23 cellular contexts compared by ENCODE assay signal in genomic region chr5:95907067-95907705, GRCh38. TPM values are rescaled to one million over a fixed set of nuclear protein-coding genes. Genes with fewer than 3 reads are reported as not detected.
DNase-seq lines count a peak whose midpoint lies in the region; ATAC-seq, FAIRE-seq and TF ChIP-seq lines count a peak whose summit lies in the region.
"Had no signal": no experiment of that assay in that cellular context is flagged by ENCODE, and none has a peak within 500 bp of the region (broad histone marks: within the 10 kb centered on the region; RNA-seq: fewer than 3 reads in every experiment).

No MANE protein-coding gene starts in this region.

- CTCF ChIA-PET in PC-3 (lab: Charles Lee), result no interaction called here

- H4K20me1 ChIP-seq in GM23248 (ENCODE audit: insufficient read depth) (peaks cover 37% of the 10 kb centered on the region), PC-3 (ENCODE audit: low read length) (no peaks in the 10 kb centered on the region)

- FAIRE-seq in GM18507 (lab: Jason Lieb, UNC), result peak; percentile 36
- no peak for FAIRE-seq in pancreas (lab: Jason Lieb, UNC)
- FAIRE-seq: frontal cortex had no signal

- BruUV-seq in PC-3 (replicated peaks; lab: Mats Ljungman, UMichigan), result no TSS peak

- H3K9me2 ChIP-seq in GM23248 (ENCODE audit: insufficient read depth), result no peaks in the 10 kb centered on the region
- H3K9me2 ChIP-seq in PC-3 (replicated peaks; ENCODE audit: low read length), result no peaks in the 10 kb centered on the region
- H3K9me2 ChIP-seq: SK-N-SH had no signal

- H3F3A ChIP-seq in GM23248 (ENCODE audit: insufficient read depth) (peaks cover 94% of the 10 kb centered on the region), PC-3 (ENCODE audit: low read length, unreplicated experiment) (no peaks in the 10 kb centered on the region)

- H3K9me3 ChIP-seq in GM23248 (ENCODE audit: low read depth) (no peaks in the 10 kb centered on the region), adipocyte (ENCODE audit: control insufficient read depth, low read length) (no peaks in the 10 kb centered on the region), pancreas (no peaks in the 10 kb centered on the region), PC-3 (ENCODE audit: low read length) (no peaks in the 10 kb centered on the region)
- H3K9me3 ChIP-seq: SK-N-SH, transverse colon had no signal

- H3K27ac ChIP-seq in GM23248 (peak overlapping the region; percentile 38; the same call in 1 of the 2 replicates), pancreas (no peak overlapping the region), PC-3 (ENCODE audit: low read length) (no peak overlapping the region)
- H3K27ac ChIP-seq: transverse colon, VCaP had no signal

- H3K36me3 ChIP-seq in GM23248 (ENCODE audit: low read depth), result peaks cover 87% of the 10 kb centered on the region
- peaks cover 93% of the 10 kb centered on the region for H3K36me3 ChIP-seq in adipocyte (ENCODE audit: control insufficient read depth, insufficient read depth, low read length, severe bottlenecking)
- H3K36me3 ChIP-seq in pancreas, result no peaks in the 10 kb centered on the region
- H3K36me3 ChIP-seq in PC-3 (ENCODE audit: low read depth, low read length), result peaks cover 57% of the 10 kb centered on the region
- H3K36me3 ChIP-seq: transverse colon had no signal

- H3K4me3 ChIP-seq in GM23248 (no peak overlapping the region), adipocyte (ENCODE audit: low read length) (no peak overlapping the region), pancreas (no peak overlapping the region), PC-3 (ENCODE audit: low read length) (no peak overlapping the region)
- H3K4me3 ChIP-seq: transverse colon had no signal

- no peak overlapping the region for H3K9ac ChIP-seq in GM23248
- peak overlapping the region; percentile 0 for H3K9ac ChIP-seq in adipocyte (ENCODE audit: low read length)
- no peak overlapping the region for H3K9ac ChIP-seq in PC-3 (ENCODE audit: low read length)
- H3K9ac ChIP-seq: SK-N-SH had no signal

- peaks cover 100% of the 10 kb centered on the region for H3K79me2 ChIP-seq in GM23248 (ENCODE audit: insufficient read depth)
- H3K79me2 ChIP-seq in PC-3 (ENCODE audit: low read length), result peaks cover 66% of the 10 kb centered on the region

- intact Hi-C loops in pancreas (cut with DNase I) (no loop called here), PC-3 (cut with micrococcal nuclease) (no loop called here)

- H3K4me2 ChIP-seq in GM23248 (ENCODE audit: unreplicated experiment) (no peak overlapping the region), PC-3 (ENCODE audit: low read length) (no peak overlapping the region)
- H3K4me2 ChIP-seq: SK-N-SH had no signal

- 83 to 85% methylated on average over 5 of the region's 5 CpGs for WGBS in GM23248 (ENCODE audit: low coverage in 1 of 2, low lambda C conversion rate in 2 of 2, missing lambda C conversion rate in 2 of 2), 2 experiments
- 43 to 49% methylated on average over 5 of the region's 5 CpGs for WGBS in pancreas, 2 donors

- peak in 3 of 4 donors; percentile 33 to 60 (median 54) for ATAC-seq in pancreas
- no peak for ATAC-seq in PC-3
- ATAC-seq in GM21526 (IDR thresholded peaks at IDR 0.05; ENCODE audit: low FRiP score, unreplicated experiment), result no peak
- ATAC-seq: naive thymus-derived CD8-positive, alpha-beta T cell; Panc1 had no signal

- POLR2A ChIA-PET in PC-3 (lab: Charles Lee; ENCODE audit: unreplicated experiment), result no interaction called here

- H2AFZ ChIP-seq in GM23248 (no peak overlapping the region), PC-3 (ENCODE audit: low read length) (no peak overlapping the region)

- DNase-seq in GM18507 (ENCODE audit: extremely low spot score, insufficient read length, low read depth), result no peak
- DNase-seq in GM23248, result no peak
- DNase-seq in adipocyte (ENCODE audit: low read depth), result no peak
- DNase-seq in pancreas, result no peak
- no peak for DNase-seq in PC-3
- no peak for DNase-seq in NCI-H526 treated with DMSO at 0.1 percent for 48 hours (lab: John Stamatoyannopoulos, UW)
- DNase-seq: activated naive CD4-positive, alpha-beta T cell; activated T-cell treated with anti-CD3 and anti-CD28 coated beads for 4 hours; central memory CD4-positive, alpha-beta T cell; DMS53; KG1; MV-4-11; naive thymus-derived CD8-positive, alpha-beta T cell; NCI-H1694; NCI-H2227 treated with DMSO at 0.1 percent for 48 hours; SK-N-SH; stimulated activated CD4-positive, alpha-beta T cell treated with anti-CD3 and anti-CD28 coated beads, Interleukin-1b, Interleukin-23, amount 100 ng/mL, for 48 hours; stimulated activated naive CD4-positive, alpha-beta T cell; transverse colon had no signal

- in situ Hi-C loops in GM23248 (cut with MboI), result no loop called here

- no peaks in the 10 kb centered on the region for H3K27me3 ChIP-seq in GM23248 (replicated peaks; ENCODE audit: insufficient read depth)
- no peaks in the 10 kb centered on the region for H3K27me3 ChIP-seq in adipocyte (replicated peaks; ENCODE audit: control insufficient read depth, insufficient read depth, low read length)
- no peaks in the 10 kb centered on the region for H3K27me3 ChIP-seq in pancreas
- H3K27me3 ChIP-seq in PC-3 (ENCODE audit: low read length), result no peaks in the 10 kb centered on the region
- H3K27me3 ChIP-seq: transverse colon had no signal

- TF ChIP-seq CTCF in pancreas (IDR thresholded peaks at IDR 0.05), result no peak
- TF ChIP-seq CTCF in PC-3 (conservative IDR thresholded peaks at IDR 0.05; ENCODE audit: low read depth, low read length), result no peak

- peaks cover 87% of the 10 kb centered on the region for H3K4me1 ChIP-seq in GM23248 (ENCODE audit: insufficient read depth)
- H3K4me1 ChIP-seq in adipocyte (ENCODE audit: control insufficient read depth, insufficient read depth, low read length), result peaks cover 44% of the 10 kb centered on the region
- peaks cover 24 to 29% (median 25%) of the 10 kb centered on the region in 3 donors for H3K4me1 ChIP-seq in pancreas
- H3K4me1 ChIP-seq in PC-3 (ENCODE audit: insufficient read depth, low read length), result peaks cover 15% of the 10 kb centered on the region

RNA-seq across cellular contexts. Expression of gene ELL2, which starts 54.5 kb away (rescaled TPM):
- total RNA-seq in GM23248 (2014; rRNA removed; shearing (Covaris generic)), result 228 and 243 TPM in 2 replicates
- 147 and 159 TPM in 2 replicates for polyA plus RNA-seq in GM23248 (2016; fragmentation: Nextera tagmentation; extraction: Ambion mirVana)
- 10 to 100 TPM; 72.7 to 92.8 (median 82.4) TPM for total RNA-seq in pancreas
- 10 to 100 TPM; 21.0 to 30.8 TPM for polyA plus RNA-seq in pancreas
- 72.2 and 82.4 TPM in 2 replicates for total RNA-seq in PC-3 (2014; rRNA removed)

Comparison
In these comparisons a context has a peak if more than half of its experiments do, and no peak if none do; other contexts are left out.
1. ATAC-seq: peak in pancreas (3 of 4); none in PC-3 (single experiment) and GM21526 (single experiment).